Comparison of ENCODE assay signal across 9 cellular contexts in the genomic region with DNA sequence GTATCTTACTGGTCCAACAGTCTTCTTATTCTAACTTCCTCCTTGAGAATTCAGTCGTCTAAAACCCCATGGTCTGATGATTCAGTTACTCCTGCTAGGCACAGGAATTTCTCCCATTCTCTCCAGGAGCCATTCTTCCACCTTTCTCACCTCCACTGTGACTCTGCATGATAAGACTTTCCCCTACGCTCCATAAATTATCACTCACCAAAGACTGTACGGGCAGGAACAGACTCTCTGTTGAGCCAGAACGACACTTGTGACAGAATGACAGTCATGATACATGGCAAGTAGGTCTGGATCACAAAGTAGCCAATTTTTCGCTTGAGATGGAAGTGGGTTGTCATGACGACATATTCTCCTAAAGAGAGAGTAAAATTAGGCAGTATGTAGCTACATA. TPM values are rescaled to one million over a fixed set of nuclear protein-coding genes. Genes with fewer than 3 reads are reported as not detected.
"Had no signal": no experiment of that assay in that cellular context is flagged by ENCODE, and none has a peak within 500 bp of the region (broad histone marks: within the 10 kb centered on the region; RNA-seq: fewer than 3 reads in every experiment).

No MANE protein-coding gene starts in this region.

- H3K27ac Mint-ChIP-seq: GM23338, H9, IgD-negative memory B cell had no signal

- H3K4me2 ChIP-seq: GM23338 had no signal

- DNase-seq: H9, HCEC 1CT, KG1 had no signal

- H3K9me3 Mint-ChIP-seq: GM23338 had no signal

- H3K4me3 Mint-ChIP-seq: GM23338, H9, IgD-negative memory B cell had no signal

- FAIRE-seq: H54, HTR-8/SVneo had no signal

- ATAC-seq: GM23338 had no signal

- H3K4me1 Mint-ChIP-seq: GM23338, H9, IgD-negative memory B cell had no signal

- H3K27me3 Mint-ChIP-seq: IgD-negative memory B cell had no signal

- H3K4me3 ChIP-seq: GM23338 had no signal

- H3K36me3 Mint-ChIP-seq: IgD-negative memory B cell had no signal

- H2AFZ ChIP-seq: GM23338 had no signal

RNA-seq across cellular contexts. Expression of a gene that starts 59.0 kb away (rescaled TPM):
- total RNA-seq: GM23338, H1, H9, HT-29 had no signal
- polyA plus RNA-seq: GM23338, H1, IgD-negative memory B cell had no signal
